8 cellular contexts compared by ENCODE assay signal in the genomic region with DNA sequence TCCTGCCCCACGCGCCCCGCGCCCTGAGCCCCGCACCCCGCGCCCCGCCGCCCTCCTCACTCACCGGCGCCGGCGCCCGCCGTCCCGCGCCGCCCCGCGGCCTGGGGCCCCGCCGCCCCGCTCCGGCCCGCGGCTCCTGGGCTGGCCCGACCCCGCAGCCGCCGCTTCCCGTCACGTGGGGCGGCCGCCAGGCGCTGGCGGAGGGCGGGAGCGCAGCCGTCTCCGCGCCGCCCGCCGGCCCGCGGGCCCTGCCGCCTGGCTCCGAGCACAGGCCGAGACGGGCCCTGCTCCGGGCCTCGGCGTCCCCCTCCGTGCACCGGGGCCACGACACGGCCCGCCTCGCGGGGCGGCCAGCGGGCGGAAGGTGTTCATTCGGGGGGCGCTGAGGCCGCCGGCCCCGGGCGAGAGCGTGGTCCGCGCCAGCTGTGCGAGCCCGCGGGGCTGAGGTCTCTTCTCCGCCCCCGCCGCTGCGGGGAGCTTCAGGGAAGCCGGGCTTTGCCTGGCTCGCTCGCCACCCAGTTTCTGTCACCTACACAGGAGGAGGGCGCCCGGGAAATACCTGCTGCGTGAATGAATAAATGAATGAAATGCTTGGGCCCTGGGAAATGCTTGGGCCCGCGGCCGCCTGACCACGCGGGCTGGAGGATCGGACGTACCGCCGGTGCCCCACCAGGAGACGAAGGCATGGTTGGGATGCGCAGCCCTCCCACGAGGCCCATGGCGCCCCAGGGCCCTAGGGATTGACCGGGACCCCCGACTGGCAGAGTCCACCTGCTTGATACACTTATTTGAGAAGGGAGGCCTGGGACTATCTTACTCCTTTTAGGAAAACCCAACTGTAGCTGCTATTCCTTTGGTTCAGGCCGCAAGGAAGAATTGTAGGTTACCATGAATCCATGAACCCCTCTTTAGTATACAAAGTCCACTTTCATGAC. TPM values are rescaled to one million over a fixed set of nuclear protein-coding genes. Genes with fewer than 3 reads are reported as not detected.
DNase-seq lines count a peak whose midpoint lies in the region; ATAC-seq and TF ChIP-seq lines count a peak whose summit lies in the region.

A gene with protein sequence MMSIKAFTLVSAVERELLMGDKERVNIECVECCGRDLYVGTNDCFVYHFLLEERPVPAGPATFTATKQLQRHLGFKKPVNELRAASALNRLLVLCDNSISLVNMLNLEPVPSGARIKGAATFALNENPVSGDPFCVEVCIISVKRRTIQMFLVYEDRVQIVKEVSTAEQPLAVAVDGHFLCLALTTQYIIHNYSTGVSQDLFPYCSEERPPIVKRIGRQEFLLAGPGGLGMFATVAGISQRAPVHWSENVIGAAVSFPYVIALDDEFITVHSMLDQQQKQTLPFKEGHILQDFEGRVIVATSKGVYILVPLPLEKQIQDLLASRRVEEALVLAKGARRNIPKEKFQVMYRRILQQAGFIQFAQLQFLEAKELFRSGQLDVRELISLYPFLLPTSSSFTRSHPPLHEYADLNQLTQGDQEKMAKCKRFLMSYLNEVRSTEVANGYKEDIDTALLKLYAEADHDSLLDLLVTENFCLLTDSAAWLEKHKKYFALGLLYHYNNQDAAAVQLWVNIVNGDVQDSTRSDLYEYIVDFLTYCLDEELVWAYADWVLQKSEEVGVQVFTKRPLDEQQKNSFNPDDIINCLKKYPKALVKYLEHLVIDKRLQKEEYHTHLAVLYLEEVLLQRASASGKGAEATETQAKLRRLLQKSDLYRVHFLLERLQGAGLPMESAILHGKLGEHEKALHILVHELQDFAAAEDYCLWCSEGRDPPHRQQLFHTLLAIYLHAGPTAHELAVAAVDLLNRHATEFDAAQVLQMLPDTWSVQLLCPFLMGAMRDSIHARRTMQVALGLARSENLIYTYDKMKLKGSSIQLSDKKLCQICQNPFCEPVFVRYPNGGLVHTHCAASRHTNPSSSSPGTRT (minus strand): TSS at position 175 of the 935 bp plus-strand sequence. CDS start 21,434 bp downstream, outside the sequence.

- no peaks in the 10 kb centered on the region for H3K9me3 ChIP-seq in mesenchymal stem cell (ENCODE audit: control insufficient read depth, low read length)

- peaks cover 32% of the 10 kb centered on the region for H3K4me1 Mint-ChIP-seq in activated CD4-positive, alpha-beta memory T cell treated with anti-CD3 and anti-CD28 coated beads, Interleukin-2, amount 10 ng/mL, durations not matched to agents 7 days and 5 days

- peaks cover 21% of the 10 kb centered on the region for H3K4me1 ChIP-seq in mesenchymal stem cell (ENCODE audit: control insufficient read depth, insufficient read depth, low read depth, low read length)

- peak within 1 kb of the TSS; percentile 79 for H2AFZ ChIP-seq in mesenchymal stem cell (ENCODE audit: low read depth, low read length)

- peak within 1 kb of the TSS; percentile 96 for H2BK120ac ChIP-seq in mesenchymal stem cell (ENCODE audit: low read depth, low read length)

- peak within 1 kb of the TSS; percentile 96 for H2AK5ac ChIP-seq in mesenchymal stem cell (ENCODE audit: low read length, severe bottlenecking)

- peaks cover 13% of the 10 kb centered on the region for H3K36me3 Mint-ChIP-seq in activated CD4-positive, alpha-beta memory T cell treated with anti-CD3 and anti-CD28 coated beads, Interleukin-2, amount 10 ng/mL, durations not matched to agents 7 days and 5 days (ENCODE audit: low read depth)

- peak within 1 kb of the TSS; percentile 99 for H4K8ac ChIP-seq in mesenchymal stem cell (ENCODE audit: low read length)

- DNase-seq in NCI-H2227 treated with DMSO at 0.1 percent for 48 hours (lab: John Stamatoyannopoulos, UW) (peak; percentile 62), mesenchymal stem cell (peak; percentile 55)
- DNase-seq in activated CD4-positive, alpha-beta memory T cell treated with anti-CD3 and anti-CD28 coated beads, Interleukin-2, amount 10 ng/mL, durations not matched to agents 7 days and 5 days = peak; percentile 68
- DNase-seq in effector CD4-positive, alpha-beta T cell = peak; percentile 45
- DNase-seq in stimulated activated CD8-positive, alpha-beta memory T cell treated with anti-CD3 and anti-CD28 coated beads, Interleukin-12 subunit alpha, Interleukin-12 subunit beta, amount 100 ng/mL, for 24 hours (ENCODE audit: extremely low read depth) = peak; percentile 9

- H4K91ac ChIP-seq in mesenchymal stem cell (ENCODE audit: low read length) = peak within 1 kb of the TSS; percentile 93

- H3K36me3 ChIP-seq in mesenchymal stem cell (ENCODE audit: control insufficient read depth in 1 of 2, insufficient read depth in 2 of 2, low read depth in 1 of 2, low read length in 2 of 2) = peaks cover 0 to 12% of the 10 kb centered on the region in 2 experiments

- H2BK5ac ChIP-seq in mesenchymal stem cell (ENCODE audit: low read depth, low read length, poor library complexity, severe bottlenecking) = peak within 1 kb of the TSS; percentile 95

- peak within 1 kb of the TSS in 1 of 2 experiments; percentile 100 for H3K23ac ChIP-seq in mesenchymal stem cell (ENCODE audit: low read length in 2 of 2)

- peaks cover 1% of the 10 kb centered on the region for H3K79me1 ChIP-seq in mesenchymal stem cell (replicated peaks; ENCODE audit: low read length, poor library complexity, severe bottlenecking)

- H3K9ac ChIP-seq in mesenchymal stem cell (ENCODE audit: low read length) = peak within 1 kb of the TSS; percentile 89

- H3K4ac ChIP-seq in mesenchymal stem cell (ENCODE audit: low read depth in 1 of 2, low read length in 2 of 2) = peak within 1 kb of the TSS; percentile 87 to 90

- CTCF ChIA-PET in activated CD4-positive, alpha-beta memory T cell treated with anti-CD3 and anti-CD28 coated beads, Interleukin-2, amount 10 ng/mL, durations not matched to agents 7 days and 5 days (lab: Charles Lee) = interaction anchor here (1.1 kb wide), 1 partner anchor 13 kb away, joined by 4 read pairs; no protein-coding TSS in a partner anchor

- peak within 1 kb of the TSS; percentile 92 to 96 for H3K18ac ChIP-seq in mesenchymal stem cell (ENCODE audit: low read depth in 1 of 2, low read length in 2 of 2)

- H3K4me3 Mint-ChIP-seq in activated CD4-positive, alpha-beta memory T cell treated with anti-CD3 and anti-CD28 coated beads, Interleukin-2, amount 10 ng/mL, durations not matched to agents 7 days and 5 days = peak within 1 kb of the TSS; percentile 93

- H3K27me3 ChIP-seq in mesenchymal stem cell (ENCODE audit: control insufficient read depth in 1 of 2, insufficient read depth in 1 of 2, low read length in 2 of 2) = no peaks in the 10 kb centered on the region

- ATAC-seq in GM18502 (IDR thresholded peaks at IDR 0.05; ENCODE audit: poor library complexity, unreplicated experiment) (peak; percentile 79), HG02885 (IDR thresholded peaks at IDR 0.05; ENCODE audit: poor library complexity, unreplicated experiment) (peak; percentile 79)

- no peak for TF ChIP-seq CTCF in 22Rv1 (IDR thresholded peaks at IDR 0.05)

- peak within 1 kb of the TSS; percentile 86 for H3K27ac Mint-ChIP-seq in activated CD4-positive, alpha-beta memory T cell treated with anti-CD3 and anti-CD28 coated beads, Interleukin-2, amount 10 ng/mL, durations not matched to agents 7 days and 5 days

- H3K9me3 Mint-ChIP-seq in activated CD4-positive, alpha-beta memory T cell treated with anti-CD3 and anti-CD28 coated beads, Interleukin-2, amount 10 ng/mL, durations not matched to agents 7 days and 5 days = no peaks in the 10 kb centered on the region

- 5% methylated on average over 77 of the region's 101 CpGs for WGBS in mesenchymal stem cell

- H3K27ac ChIP-seq in 22Rv1 (peak within 1 kb of the TSS; percentile 71), mesenchymal stem cell (ENCODE audit: low read length, poor library complexity, severe bottlenecking) (peak within 1 kb of the TSS; percentile 99)

- POLR2A ChIA-PET in activated CD4-positive, alpha-beta memory T cell treated with anti-CD3 and anti-CD28 coated beads, Interleukin-2, amount 10 ng/mL, durations not matched to agents 7 days and 5 days (lab: Charles Lee) = interaction anchor here (1.0 to 2.1 kb wide), 7 partner anchors 9 to 830 kb away, joined by 3 to 7 read pairs (median 4); no protein-coding TSS in a partner anchor

- H3K27me3 Mint-ChIP-seq in activated CD4-positive, alpha-beta memory T cell treated with anti-CD3 and anti-CD28 coated beads, Interleukin-2, amount 10 ng/mL, durations not matched to agents 7 days and 5 days = no peaks in the 10 kb centered on the region

- peak within 1 kb of the TSS; percentile 76 to 95 for H3K4me3 ChIP-seq in mesenchymal stem cell (ENCODE audit: insufficient read depth in 1 of 2, low read depth in 1 of 2, low read length in 2 of 2)

- H2BK12ac ChIP-seq in mesenchymal stem cell (ENCODE audit: low read length in 2 of 2) = peak within 1 kb of the TSS; percentile 67 to 87

- peak within 1 kb of the TSS; percentile 79 for H3K4me2 ChIP-seq in mesenchymal stem cell (ENCODE audit: low read length, poor library complexity, severe bottlenecking)

- H2BK15ac ChIP-seq in mesenchymal stem cell (ENCODE audit: low read depth, poor library complexity, severe bottlenecking) = peak within 1 kb of the TSS; percentile 100

- H3K14ac ChIP-seq in mesenchymal stem cell (ENCODE audit: low read length in 2 of 2) = peak within 1 kb of the TSS; percentile 17 to 82

RNA-seq across cellular contexts. Expression of the gene that starts here (rescaled TPM):
- total RNA-seq in activated CD4-positive, alpha-beta memory T cell treated with anti-CD3 and anti-CD28 coated beads, Interleukin-2, amount 10 ng/mL, durations not matched to agents 7 days and 5 days = 10 to 100 TPM; 15.9 to 17.0 TPM
- polyA plus RNA-seq in mesenchymal stem cell (2013, experiment 1 of 2) = 18.5 TPM
- 18.7 TPM for polyA plus RNA-seq in mesenchymal stem cell (2013, experiment 2 of 2)

Comparison
In these comparisons a context has a peak if more than half of its experiments do, and no peak if none do; other contexts are left out.
1. Peak in every context shown above with its lines: DNase-seq, ATAC-seq, H3K4me3 ChIP-seq and H3K27ac ChIP-seq.
2. DNase-seq: peak in every context shown above with its lines; median percentile 68 in activated CD4-positive, alpha-beta memory T cell treated with anti-CD3 and anti-CD28 coated beads, Interleukin-2, amount 10 ng/mL, durations not matched to agents 7 days and 5 days; 62 in NCI-H2227 treated with DMSO at 0.1 percent for 48 hours; 55 in mesenchymal stem cell; 45 in effector CD4-positive, alpha-beta T cell; 9 in stimulated activated CD8-positive, alpha-beta memory T cell treated with anti-CD3 and anti-CD28 coated beads, Interleukin-12 subunit alpha, Interleukin-12 subunit beta, amount 100 ng/mL, for 24 hours.